Comparison of ENCODE assay signal across 8 cellular contexts in the genomic region with DNA sequence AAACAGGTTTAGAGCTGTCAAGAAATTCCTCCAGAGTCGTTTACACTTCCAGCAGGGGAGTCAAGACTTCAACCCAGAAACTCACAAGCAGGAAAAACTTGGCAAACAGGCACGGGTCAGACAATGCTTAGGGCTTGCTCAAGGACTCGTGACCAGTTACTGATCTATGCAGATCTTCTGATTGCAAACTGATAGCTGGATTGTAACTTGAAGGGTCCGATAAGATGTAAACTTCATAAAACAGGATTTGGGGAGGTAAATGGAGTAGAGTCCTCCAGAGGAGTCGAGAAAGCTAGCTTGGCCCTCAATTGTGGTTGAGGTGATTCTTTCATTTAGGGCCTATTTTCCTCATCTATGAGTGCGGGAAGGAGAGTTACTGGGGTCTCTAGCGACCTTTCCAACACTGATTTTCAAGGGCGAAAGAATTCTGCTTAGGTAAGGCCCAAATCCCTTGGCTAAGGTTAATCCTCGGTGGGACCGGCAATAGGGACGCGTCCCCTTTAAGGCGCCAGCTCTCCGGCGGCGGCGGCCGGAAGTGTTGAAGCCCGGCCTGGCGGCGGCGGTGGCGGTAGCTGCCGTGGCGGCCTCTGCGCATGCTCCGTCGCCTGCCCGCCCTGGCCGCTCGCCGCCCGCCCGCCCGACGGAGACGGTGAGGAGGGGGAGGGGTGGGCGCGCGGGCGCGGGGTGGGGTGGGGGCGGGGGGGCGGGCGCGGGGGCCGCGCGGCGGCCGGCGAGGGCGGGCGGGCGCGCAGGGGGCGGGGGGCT. TPM values are rescaled to one million over a fixed set of nuclear protein-coding genes. Genes with fewer than 3 reads are reported as not detected.
DNase-seq lines count a peak whose midpoint lies in the region; ATAC-seq and TF ChIP-seq lines count a peak whose summit lies in the region.

GMEB1 (plus strand) TSS at position 594 of the 765 bp plus-strand sequence. CDS start 14,829 bp downstream, outside the sequence.

- DNase-seq in ELF-1 (ENCODE audit: low read depth, low spot score) (peak; percentile 88), H9 (peak; percentile 87), MM.1S (peak; percentile 93), SK-N-DZ (ENCODE audit: low spot score) (peak; percentile 84), foreskin keratinocyte (peak; percentile 52 to 63), neural progenitor cell (ENCODE audit: low spot score) (peak; percentile 98), stomach (peak; percentile 91)
- DNase-seq in activated naive CD4-positive, alpha-beta T cell (lab: John Stamatoyannopoulos, UW) = peak; percentile 47 to 81 (median 70)

- peaks cover 5% of the 10 kb centered on the region for H3K79me1 ChIP-seq in H9 (ENCODE audit: insufficient read depth, low read depth, low read length, poor library complexity, severe bottlenecking)

- no peak within 1 kb of the TSS for H3T11ph ChIP-seq in H9 (ENCODE audit: low read length)

- no CpG with 5 or more reads among the region's 57 CpGs for WGBS in H9 (ENCODE audit: extremely low coverage, insufficient read length, low lambda C conversion rate)
- 1 to 2% (median 1%) methylated on average over 19 to 57 of the region's 57 CpGs for WGBS in stomach, 5 donors

- peak within 1 kb of the TSS; percentile 88 for H3K4me3 ChIP-seq in MM.1S (ENCODE audit: low read length)
- H3K4me3 ChIP-seq in neural progenitor cell = peak within 1 kb of the TSS; percentile 100
- H3K4me3 ChIP-seq in stomach = peak within 1 kb of the TSS; percentile 82 to 97 (median 92)

- H3F3A ChIP-seq in MM.1S (ENCODE audit: insufficient read depth, low read length) (peaks cover 14% of the 10 kb centered on the region), neural progenitor cell (ENCODE audit: low read depth) (peaks cover 45% of the 10 kb centered on the region)

- peak within 1 kb of the TSS; percentile 94 for H2AFZ ChIP-seq in H9 (ENCODE audit: low read length)
- peak within 1 kb of the TSS; percentile 100 for H2AFZ ChIP-seq in MM.1S (ENCODE audit: low read length)
- peak within 1 kb of the TSS; percentile 85 for H2AFZ ChIP-seq in neural progenitor cell (replicated peaks)

- H3K4me3 Mint-ChIP-seq in H9 = peak within 1 kb of the TSS; percentile 84 to 89
- peak within 1 kb of the TSS; percentile 93 for H3K4me3 Mint-ChIP-seq in neural progenitor cell

- H2BK120ac ChIP-seq in H9 (ENCODE audit: low read depth, low read length, poor library complexity, severe bottlenecking) = peak within 1 kb of the TSS; percentile 5

- H3K4me1 ChIP-seq in H9 (ENCODE audit: insufficient read depth, low read length) = no peaks in the 10 kb centered on the region; the same call in 1 of the 2 replicates
- H3K4me1 ChIP-seq in MM.1S (ENCODE audit: low read length) = peaks cover 5% of the 10 kb centered on the region
- no peaks in the 10 kb centered on the region for H3K4me1 ChIP-seq in foreskin keratinocyte
- H3K4me1 ChIP-seq in neural progenitor cell = peaks cover 13% of the 10 kb centered on the region
- peaks cover 16 to 24% (median 22%) of the 10 kb centered on the region in 4 donors for H3K4me1 ChIP-seq in stomach

- H3K36me3 Mint-ChIP-seq in H9 (ENCODE audit: insufficient read depth in 1 of 3, low read depth in 3 of 3) (peaks cover 0 to 4% (median 0%) of the 10 kb centered on the region in 3 experiments; a peak in 1 of 7 replicates), neural progenitor cell (no peaks in the 10 kb centered on the region)

- TF ChIP-seq POLR2A in stomach (IDR thresholded peaks at IDR 0.05) = no peak

- H4K5ac ChIP-seq in H9 (ENCODE audit: insufficient read length, low read depth, low read length) = no peak within 1 kb of the TSS

- H3K27me3 ChIP-seq in H9 (ENCODE audit: insufficient read depth, low read length) (no peaks in the 10 kb centered on the region), MM.1S (replicated peaks; ENCODE audit: insufficient read depth, low read length) (no peaks in the 10 kb centered on the region), foreskin keratinocyte (no peaks in the 10 kb centered on the region), neural progenitor cell (no peaks in the 10 kb centered on the region), stomach (no peaks in the 10 kb centered on the region)

- intact Hi-C loops in stomach (cut with DNase I; ENCODE audit: low total_unique reads) = no loop called here

- H3K9me2 ChIP-seq in MM.1S (replicated peaks; ENCODE audit: insufficient read depth, low read length) = no peaks in the 10 kb centered on the region

- H3K56ac ChIP-seq in H9 (ENCODE audit: insufficient read length, low read depth, low read length) = no peak within 1 kb of the TSS

- TF ChIP-seq CTCF in H9 (conservative IDR thresholded peaks at IDR 0.05) = no peak
- TF ChIP-seq CTCF in MM.1S (IDR thresholded peaks at IDR 0.05; ENCODE audit: low read length) = no peak
- TF ChIP-seq CTCF in foreskin keratinocyte (conservative IDR thresholded peaks at IDR 0.05) = peak; percentile 8
- TF ChIP-seq CTCF in neural progenitor cell (IDR thresholded peaks at IDR 0.05) = no peak
- no peak for TF ChIP-seq CTCF in stomach (IDR thresholded peaks at IDR 0.05)

- H3K4ac ChIP-seq in H9 (ENCODE audit: low read depth, low read length) = no peak within 1 kb of the TSS; the same call in 1 of the 2 replicates

- TF ChIP-seq EP300 in stomach (IDR thresholded peaks at IDR 0.05) = no peak

- H3K9me3 Mint-ChIP-seq in H9 (no peaks in the 10 kb centered on the region), neural progenitor cell (no peaks in the 10 kb centered on the region)

- H3K27me3 Mint-ChIP-seq in H9 (ENCODE audit: low read depth) (no peaks in the 10 kb centered on the region), neural progenitor cell (ENCODE audit: insufficient read depth, low read depth) (peaks cover 6% of the 10 kb centered on the region)

- H2BK20ac ChIP-seq in H9 (ENCODE audit: low read depth, low read length, poor library complexity, severe bottlenecking) = no peak within 1 kb of the TSS

- H3K23me2 ChIP-seq in H9 (ENCODE audit: insufficient read length, low read depth, low read length, poor library complexity, severe bottlenecking) = peaks cover 6% of the 10 kb centered on the region

- H2BK15ac ChIP-seq in H9 (ENCODE audit: low read depth, low read length) = no peak within 1 kb of the TSS

- H3K4me1 Mint-ChIP-seq in H9 (peaks cover 21 to 31% of the 10 kb centered on the region in 2 experiments), neural progenitor cell (peaks cover 17% of the 10 kb centered on the region)

- peak within 1 kb of the TSS; percentile 55 for H2BK5ac ChIP-seq in H9 (ENCODE audit: insufficient read length, low read length)

- H3K9me3 ChIP-seq in H9 (ENCODE audit: control insufficient read depth, low read depth, low read length) (no peaks in the 10 kb centered on the region), MM.1S (replicated peaks; ENCODE audit: insufficient read depth, low read length) (no peaks in the 10 kb centered on the region), neural progenitor cell (ENCODE audit: low read depth) (no peaks in the 10 kb centered on the region), stomach (no peaks in the 10 kb centered on the region)

- H3K27ac ChIP-seq in H9 (ENCODE audit: insufficient read length, low read depth, low read length) (peak within 1 kb of the TSS; percentile 58), MM.1S (ENCODE audit: low read length) (peak within 1 kb of the TSS; percentile 83), foreskin keratinocyte (peak within 1 kb of the TSS; percentile 87), neural progenitor cell (peak within 1 kb of the TSS; percentile 97), stomach (peak within 1 kb of the TSS; percentile 95 to 100 (median 98))

- peak within 1 kb of the TSS; percentile 18 for H2BK12ac ChIP-seq in H9 (ENCODE audit: insufficient read length, low read depth, low read length)

- peaks cover 3% of the 10 kb centered on the region; the same call in 1 of the 2 replicates for H3K79me2 ChIP-seq in H9 (ENCODE audit: insufficient read depth, low read length)
- peaks cover 40% of the 10 kb centered on the region for H3K79me2 ChIP-seq in MM.1S (ENCODE audit: low read length)
- H3K79me2 ChIP-seq in neural progenitor cell (ENCODE audit: low read depth) = peaks cover 42% of the 10 kb centered on the region

- H3K27ac Mint-ChIP-seq in H9 (peak within 1 kb of the TSS; percentile 92 to 100 (median 97)), neural progenitor cell (peak within 1 kb of the TSS; percentile 98)

- H3K9ac ChIP-seq in H9 (ENCODE audit: extremely low read depth, insufficient read length, low read length) (peak within 1 kb of the TSS; percentile 89), MM.1S (ENCODE audit: low read length) (peak within 1 kb of the TSS; percentile 90), neural progenitor cell (peak within 1 kb of the TSS; percentile 90)

- H4K20me1 ChIP-seq in H9 (ENCODE audit: control insufficient read depth, insufficient read depth, insufficient read length) (no peaks in the 10 kb centered on the region), MM.1S (ENCODE audit: insufficient read depth, low read length) (no peaks in the 10 kb centered on the region), neural progenitor cell (ENCODE audit: low read depth) (no peaks in the 10 kb centered on the region)

- H3K36me3 ChIP-seq in MM.1S (replicated peaks; ENCODE audit: insufficient read depth, low read length) (no peaks in the 10 kb centered on the region), neural progenitor cell (no peaks in the 10 kb centered on the region), stomach (peaks cover 0 to 6% (median 0%) of the 10 kb centered on the region in 4 donors)

- H3K23ac ChIP-seq in H9 (ENCODE audit: insufficient read length, low read depth, low read length) = no peak within 1 kb of the TSS

- H3K18ac ChIP-seq in H9 (ENCODE audit: insufficient read length, low read depth, low read length) = peak within 1 kb of the TSS; percentile 82

- H4K8ac ChIP-seq in H9 (replicated peaks; ENCODE audit: insufficient read length, low read depth, low read length) = no peak within 1 kb of the TSS

- ATAC-seq in foreskin keratinocyte = peak; percentile 79

- peak within 1 kb of the TSS; percentile 37 for H2AK5ac ChIP-seq in H9 (ENCODE audit: insufficient read length, low read length)

- H4K91ac ChIP-seq in H9 (ENCODE audit: insufficient read length, low read depth, low read length) = peak within 1 kb of the TSS; percentile 85

- peak within 1 kb of the TSS; percentile 100 for H3K4me2 ChIP-seq in H9 (ENCODE audit: insufficient read depth, insufficient read length, low read length)
- peak within 1 kb of the TSS; percentile 77 for H3K4me2 ChIP-seq in MM.1S (ENCODE audit: low read depth, low read length)
- H3K4me2 ChIP-seq in neural progenitor cell = peak within 1 kb of the TSS; percentile 80

- H3K14ac ChIP-seq in H9 (ENCODE audit: insufficient read depth, low read length) = peak within 1 kb of the TSS; percentile 95

RNA-seq across cellular contexts. Expression of gene GMEB1, which starts in this region (rescaled TPM):
- total RNA-seq in H9 (2021) (17.0 and 17.1 TPM in 2 replicates), foreskin keratinocyte (12.7 and 13.4 TPM in 2 replicates), neural progenitor cell (ENCODE audit: low replicate concordance) (12.1 and 16.1 TPM in 2 replicates), stomach (10 to 100 TPM in 1 of 5 donors, 1 to 10 TPM in 3, not detected in 1; 5.5 to 13.8 (median 8.3) TPM)
- polyA plus RNA-seq in SK-N-DZ (2014; cell fraction: cytosol; rRNA removed) = 4.0 and 6.4 TPM in 2 replicates
- polyA plus RNA-seq in SK-N-DZ (2014; cell fraction: nucleus; rRNA removed) = 2.2 and 3.0 TPM in 2 replicates
- polyA plus RNA-seq in foreskin keratinocyte (5.4 and 6.1 TPM in 2 replicates), stomach (1 to 10 TPM; 2.6 to 4.0 (median 3.9) TPM)

Comparison
In these comparisons a context has a peak if more than half of its experiments do, and no peak if none do; other contexts are left out.
1. Peak in every context shown above with its lines: DNase-seq, ATAC-seq, H3K4me3 ChIP-seq and H3K27ac ChIP-seq.